ENCODE assay signal across 19 cellular contexts in genomic region chr1:150596976-150597375, GRCh38. TPM values are rescaled to one million over a fixed set of nuclear protein-coding genes. Genes with fewer than 3 reads are reported as not detected.
DNase-seq lines count a peak whose midpoint lies in the region; ATAC-seq and TF ChIP-seq lines count a peak whose summit lies in the region.
"Had no signal": no experiment of that assay in that cellular context is flagged by ENCODE, and none has a peak within 500 bp of the region (broad histone marks: within the 10 kb centered on the region; RNA-seq: fewer than 3 reads in every experiment).

No MANE protein-coding gene starts in this region.

- TF ChIP-seq EP300 in transverse colon (IDR thresholded peaks at IDR 0.05; ENCODE audit: low read depth): no peak

- intact Hi-C loops in transverse colon (cut with DNase I; ENCODE audit: low total_unique reads): no loop called here

- ATAC-seq in esophagus mucosa: peak; percentile 69

- POLR2A ChIA-PET in RWPE1 (lab: Yijun Ruan, JAX; ENCODE audit: low non-redundant PET): no interaction called here

- 0 out of 2 replicates have a peak overlapping the region, but pooled peaks have one; percentile 0 for H3K27ac ChIP-seq in 22Rv1
- peak overlapping the region; percentile 50 for H3K27ac ChIP-seq in RWPE1
- peak overlapping the region in 2 of 4 donors; percentile 49 to 60 for H3K27ac ChIP-seq in transverse colon
- H3K27ac ChIP-seq: C4-2B, KMS-11 had no signal

- TF ChIP-seq POLR2A in transverse colon (IDR thresholded peaks at IDR 0.05): no peak

- TF ChIP-seq CTCF in 22Rv1 (IDR thresholded peaks at IDR 0.05): no peak
- TF ChIP-seq CTCF in RWPE1 (conservative IDR thresholded peaks at IDR 0.05; ENCODE audit: low read depth): no peak
- TF ChIP-seq CTCF in transverse colon (IDR thresholded peaks at IDR 0.05): no peak
- TF ChIP-seq CTCF in foreskin fibroblast (IDR thresholded peaks at IDR 0.05; ENCODE audit: low read depth, low read length): no peak

- no peaks in the 10 kb centered on the region for H3K27me3 ChIP-seq in transverse colon

- in situ Hi-C loops in transverse colon (cut with MboI; ENCODE audit: low pct_ligation_motif_present in 1 of 4, low pct_unique_long_range_greater_than_20kb in 1 of 4, low sequenced_read_pairs in 3 of 4): no loop called here

- peaks cover 0 to 9% (median 2%) of the 10 kb centered on the region in 4 donors for H3K36me3 ChIP-seq in transverse colon

- peak; percentile 67 for DNase-seq in D341Med (ENCODE audit: low spot score)
- no peak for DNase-seq in RWPE1 (ENCODE audit: low spot score)
- DNase-seq in SW 1271 (lab: John Stamatoyannopoulos, UW): no peak
- DNase-seq in transverse colon: no peak
- DNase-seq in KG1 (lab: John Stamatoyannopoulos, UW): no peak
- DNase-seq in foreskin fibroblast: no peak
- DNase-seq: Calu3, DMS79 treated with DMSO at 0.1 percent for 48 hours, NCI-H1048, NCI-H1436 treated with DMSO at 0.1 percent for 48 hours, NCI-H510A, NCI-H774, Right ventricle myocardium superior, SK-N-SH had no signal

- peaks cover 0 to 13% (median 4%) of the 10 kb centered on the region in 4 donors for H3K4me1 ChIP-seq in transverse colon

- CTCF ChIA-PET in RWPE1 (lab: Yijun Ruan, JAX): no interaction called here

- no peaks in the 10 kb centered on the region for H3K9me3 ChIP-seq in transverse colon
- H3K9me3 ChIP-seq: A549, SK-N-SH had no signal

- H3K4me3 ChIP-seq in transverse colon (no peak overlapping the region), foreskin fibroblast (ENCODE audit: low read depth in 1 of 2, low read length in 2 of 2) (no peak overlapping the region)
- H3K4me3 ChIP-seq: A549 had no signal

- WGBS in transverse colon (ENCODE audit: low coverage in 1 of 2), 2 donors: 89 to 100% methylated on average over 1 to 3 of the region's 3 CpGs

RNA-seq across cellular contexts. Expression of gene MCL1, which starts 17.6 kb away (rescaled TPM):
- 169 TPM for total RNA-seq in esophagus mucosa
- 100 to 1,000 TPM; 176 to 395 (median 269) TPM for total RNA-seq in transverse colon

RNA-seq across cellular contexts. Expression of gene ENSA, which starts 32.4 kb away (rescaled TPM):
- total RNA-seq in esophagus mucosa (329 TPM), transverse colon (100 to 1,000 TPM; 111 to 174 (median 158) TPM)

RNA-seq across cellular contexts. Expression of gene ADAMTSL4, which starts 47.8 kb away (rescaled TPM):
- total RNA-seq in esophagus mucosa: 42.9 TPM
- 10 to 100 TPM in 3 of 4 donors, 1 to 10 TPM in 1; 7.2 to 26.2 (median 16.3) TPM for total RNA-seq in transverse colon
